25 cellular contexts compared by ENCODE assay signal in the genomic region with DNA sequence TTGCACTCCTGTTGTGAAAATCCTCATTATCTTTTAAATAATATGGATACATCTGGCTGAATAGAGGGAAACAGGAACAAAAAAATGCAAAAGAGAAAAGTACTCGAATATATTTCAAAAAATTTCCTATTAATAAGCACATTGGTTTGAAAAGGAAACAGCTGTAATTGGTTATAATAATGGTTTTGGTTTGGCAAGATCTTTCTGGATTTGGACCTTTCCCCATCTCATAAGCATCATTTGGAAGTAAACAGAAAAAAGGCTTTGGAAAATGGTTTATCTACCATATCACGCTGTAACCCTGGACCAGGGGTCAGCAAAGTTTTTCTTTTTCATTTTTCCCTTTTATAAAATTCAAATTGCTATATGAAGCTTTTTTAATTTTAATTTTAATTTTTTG. TPM values are rescaled to one million over a fixed set of nuclear protein-coding genes. Genes with fewer than 3 reads are reported as not detected.
A peak's percentile ranks its signal among the peaks of the same experiment; 100 is the strongest.
DNase-seq lines count a peak whose midpoint lies in the region; ATAC-seq, FAIRE-seq and TF ChIP-seq lines count a peak whose summit lies in the region.
"Had no signal": no experiment of that assay in that cellular context is flagged by ENCODE, and none has a peak within 500 bp of the region (broad histone marks: within the 10 kb centered on the region; RNA-seq: fewer than 3 reads in every experiment).

No MANE protein-coding gene starts in this region.

- no peaks in the 10 kb centered on the region for H3K9me3 Mint-ChIP-seq in stimulated activated memory B cell treated with anti-CD40 and anti-IgM and Interleukin-4, amounts not matched to agents 10 μg/mL and 1 μg/mL and 100 μg/mL, for 72 hours
- no peaks in the 10 kb centered on the region for H3K9me3 Mint-ChIP-seq in MCF 10A (ENCODE audit: unreplicated experiment)
- H3K9me3 Mint-ChIP-seq: CD8-positive, alpha-beta T cell; H9; HFFc6 had no signal

- no peak for ATAC-seq in T-helper 17 cell
- ATAC-seq in stimulated activated memory B cell treated with anti-CD40 and anti-IgM and Interleukin-4, amounts not matched to agents 10 μg/mL and 1 μg/mL and 100 μg/mL, for 72 hours: no peak
- ATAC-seq in mucosa of descending colon: no peak
- ATAC-seq: CD8-positive, alpha-beta T cell had no signal

- no peak overlapping the region for H2AFZ ChIP-seq in MM.1S (ENCODE audit: low read length)
- H2AFZ ChIP-seq: GM23248 had no signal

- H3K79me2 ChIP-seq in MM.1S (ENCODE audit: low read length): no peaks in the 10 kb centered on the region

- intact Hi-C loops in mucosa of descending colon (cut with DNase I, micrococcal nuclease): no loop called here
- intact Hi-C loops in MCF 10A (cut with micrococcal nuclease): no loop called here

- POLR2A ChIA-PET in GM10248 (lab: Yijun Ruan, JAX): no interaction called here
- POLR2A ChIA-PET in MCF 10A (lab: Yijun Ruan, JAX): interaction anchor here (0.6 kb wide), 2 partner anchors 86 to 249 kb away, joined by 3 to 4 read pairs; no protein-coding TSS in a partner anchor

- H3K4me3 ChIP-seq in fibroblast of mammary gland (ENCODE audit: control insufficient read depth, low read depth, low read length) (no peak overlapping the region), mucosa of descending colon (no peak overlapping the region), MM.1S (ENCODE audit: low read length) (no peak overlapping the region)
- H3K4me3 ChIP-seq: BLaER1, GM23248, SJSA1 had no signal

- H3K4me2 ChIP-seq in MM.1S (ENCODE audit: low read depth, low read length): no peak overlapping the region
- H3K4me2 ChIP-seq: BLaER1 had no signal

- TF ChIP-seq CTCF in fibroblast of mammary gland (conservative IDR thresholded peaks at IDR 0.05; ENCODE audit: control insufficient read depth, insufficient read depth, low read depth, low read length) (no peak), GM10248 (IDR thresholded peaks at IDR 0.05; ENCODE audit: control extremely low read depth, extremely low read depth, low read depth, missing control alignments) (no peak), mucosa of descending colon (IDR thresholded peaks at IDR 0.05) (no peak), MM.1S (IDR thresholded peaks at IDR 0.05; ENCODE audit: low read length) (no peak), MCF 10A (IDR thresholded peaks at IDR 0.05; ENCODE audit: unreplicated experiment) (no peak)

- FAIRE-seq in GM19239 (lab: Jason Lieb, UNC): peak; percentile 75
- FAIRE-seq: G401.6, RCC 7860 had no signal

- no peaks in the 10 kb centered on the region for H3F3A ChIP-seq in MM.1S (ENCODE audit: insufficient read depth, low read length)

- H3K9ac ChIP-seq in MM.1S (ENCODE audit: low read length): no peak overlapping the region
- H3K9ac ChIP-seq: BLaER1, GM23248 had no signal

- H3K9me2 ChIP-seq in MM.1S (replicated peaks; ENCODE audit: insufficient read depth, low read length): no peaks in the 10 kb centered on the region

- DNase-seq in GM19239 (ENCODE audit: insufficient read length, low spot score): no peak
- DNase-seq in T-helper 17 cell: no peak
- DNase-seq in fibroblast of mammary gland (ENCODE audit: low read depth): peak; percentile 32
- no peak for DNase-seq in GM10248 (ENCODE audit: extremely low spot score)
- DNase-seq in mucosa of descending colon: no peak
- no peak for DNase-seq in MM.1S
- no peak for DNase-seq in MCF 10A (ENCODE audit: unreplicated experiment)
- DNase-seq: CD8-positive, alpha-beta T cell; DMS153; H9; KBM-7; NCI-H1105 treated with DMSO at 0.1 percent for 48 hours; NCI-H1694; NCI-H2081 treated with DMSO at 0.1 percent for 48 hours; NCI-H2171 treated with DMSO at 0.1 percent for 48 hours; NCI-H526; OCI-M1 had no signal

- no peaks in the 10 kb centered on the region for H3K27me3 Mint-ChIP-seq in T-helper 17 cell
- no peaks in the 10 kb centered on the region for H3K27me3 Mint-ChIP-seq in stimulated activated memory B cell treated with anti-CD40 and anti-IgM and Interleukin-4, amounts not matched to agents 10 μg/mL and 1 μg/mL and 100 μg/mL, for 72 hours
- H3K27me3 Mint-ChIP-seq in MCF 10A (ENCODE audit: insufficient read depth, unreplicated experiment): no peaks in the 10 kb centered on the region

- no peak overlapping the region for H3K4me3 Mint-ChIP-seq in T-helper 17 cell
- H3K4me3 Mint-ChIP-seq in stimulated activated memory B cell treated with anti-CD40 and anti-IgM and Interleukin-4, amounts not matched to agents 10 μg/mL and 1 μg/mL and 100 μg/mL, for 72 hours: no peak overlapping the region
- no peak overlapping the region for H3K4me3 Mint-ChIP-seq in MCF 10A (ENCODE audit: unreplicated experiment)
- H3K4me3 Mint-ChIP-seq: H9 had no signal

- peaks cover 50% of the 10 kb centered on the region for H3K4me1 Mint-ChIP-seq in T-helper 17 cell
- H3K4me1 Mint-ChIP-seq in stimulated activated memory B cell treated with anti-CD40 and anti-IgM and Interleukin-4, amounts not matched to agents 10 μg/mL and 1 μg/mL and 100 μg/mL, for 72 hours: peaks cover 71% of the 10 kb centered on the region
- peaks cover 8% of the 10 kb centered on the region for H3K4me1 Mint-ChIP-seq in MCF 10A (ENCODE audit: insufficient read depth, unreplicated experiment)

- H3K27ac ChIP-seq in MM.1S (ENCODE audit: low read length): no peak overlapping the region
- H3K27ac ChIP-seq: BLaER1, GM23248, SJSA1 had no signal

- H3K36me3 Mint-ChIP-seq in T-helper 17 cell (ENCODE audit: low read depth) (no peaks in the 10 kb centered on the region), MCF 10A (ENCODE audit: insufficient read depth, unreplicated experiment) (no peaks in the 10 kb centered on the region)
- H3K36me3 Mint-ChIP-seq in stimulated activated memory B cell treated with anti-CD40 and anti-IgM and Interleukin-4, amounts not matched to agents 10 μg/mL and 1 μg/mL and 100 μg/mL, for 72 hours: no peaks in the 10 kb centered on the region
- H3K36me3 Mint-ChIP-seq: CD8-positive, alpha-beta T cell had no signal

- no peaks in the 10 kb centered on the region for H3K27me3 ChIP-seq in MM.1S (replicated peaks; ENCODE audit: insufficient read depth, low read length)
- H3K27me3 ChIP-seq: BLaER1 had no signal

- H3K27ac Mint-ChIP-seq in T-helper 17 cell (peak overlapping the region; percentile 86), MCF 10A (ENCODE audit: low read depth, unreplicated experiment) (no peak overlapping the region)
- H3K27ac Mint-ChIP-seq in stimulated activated memory B cell treated with anti-CD40 and anti-IgM and Interleukin-4, amounts not matched to agents 10 μg/mL and 1 μg/mL and 100 μg/mL, for 72 hours: peak overlapping the region; percentile 88

- no TSS peak for BruUV-seq in MCF 10A (replicated peaks; lab: Mats Ljungman, UMichigan)

- H3K4me1 ChIP-seq in mucosa of descending colon (ENCODE audit: low read depth) (no peaks in the 10 kb centered on the region), MM.1S (ENCODE audit: low read length) (peaks cover 10% of the 10 kb centered on the region)
- H3K4me1 ChIP-seq: SJSA1 had no signal

- H3K9me3 ChIP-seq in T-helper 17 cell (ENCODE audit: control insufficient read depth, low read length, poor library complexity, severe bottlenecking): no peaks in the 10 kb centered on the region
- no peaks in the 10 kb centered on the region for H3K9me3 ChIP-seq in mucosa of descending colon
- H3K9me3 ChIP-seq in MM.1S (replicated peaks; ENCODE audit: insufficient read depth, low read length): no peaks in the 10 kb centered on the region
- H3K9me3 ChIP-seq: BLaER1, SJSA1 had no signal

- H4K20me1 ChIP-seq in MM.1S (ENCODE audit: insufficient read depth, low read length): no peaks in the 10 kb centered on the region
- H4K20me1 ChIP-seq: BLaER1 had no signal

- CTCF ChIA-PET in GM10248 (lab: Yijun Ruan, JAX) (interaction anchor here (1.1 to 5.5 kb wide), 10 partner anchors 12 to 214 kb away, joined by 3 to 33 read pairs (median 4); partner anchors contain the start of gene WNK1), MCF 10A (lab: Yijun Ruan, JAX) (interaction anchor here (0.7 to 1.0 kb wide), 4 partner anchors 22 to 517 kb away, joined by 3 to 5 read pairs (median 4); no protein-coding TSS in a partner anchor)

- no peaks in the 10 kb centered on the region for H3K36me3 ChIP-seq in mucosa of descending colon (ENCODE audit: low read depth)
- H3K36me3 ChIP-seq in MM.1S (replicated peaks; ENCODE audit: insufficient read depth, low read length): no peaks in the 10 kb centered on the region
- H3K36me3 ChIP-seq: BLaER1, SJSA1 had no signal

RNA-seq across cellular contexts. Expression of gene NINJ2, which starts 2.8 kb away (rescaled TPM):
- total RNA-seq in T-helper 17 cell (1 to 10 TPM; 6.1 to 6.3 TPM), mucosa of descending colon (1 to 10 TPM; 3.6 to 5.2 (median 3.8) TPM), MCF 10A (2022) (not detected in 2 replicates)
- total RNA-seq: Daoy, HFFc6, SJSA1 had no signal
